ENCODE assay signal across 19 cellular contexts in the genomic region with DNA sequence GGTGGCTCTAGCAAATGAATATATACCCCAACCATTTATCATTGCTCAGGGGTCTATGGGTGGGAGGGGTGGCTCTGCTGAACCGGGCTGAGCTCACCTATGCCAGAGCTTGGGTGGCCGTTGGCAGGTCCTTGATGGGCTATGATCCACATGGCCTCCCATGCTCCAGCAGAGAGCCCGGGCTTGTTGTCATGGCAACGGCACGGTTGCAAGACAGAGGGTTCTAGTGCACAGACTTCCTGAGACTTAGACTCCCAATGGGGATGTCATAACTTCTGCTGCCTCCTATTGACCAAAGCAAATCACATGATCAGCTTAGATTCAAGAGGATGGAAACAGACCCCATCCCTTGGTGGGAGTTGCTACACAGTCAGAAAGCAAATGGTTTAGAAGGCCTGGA.
"Had no signal": no experiment of that assay in that cellular context is flagged by ENCODE, and none has a peak within 500 bp of the region (broad histone marks: within the 10 kb centered on the region; RNA-seq: fewer than 3 reads in every experiment).

No MANE protein-coding gene starts in this region.

- H3K4me1 Mint-ChIP-seq: activated T-helper 17 cell treated with anti-CD3 and anti-CD28 coated beads, Interleukin-2, amount 50 U/mL, for 72 hours; central memory CD8-positive, alpha-beta T cell; WTC11 had no signal

- H3K27me3 Mint-ChIP-seq: activated T-cell treated with anti-CD3 and anti-CD28 coated beads, Interleukin-2, amount 50 U/mL, for 24 hours; activated T-helper 17 cell treated with anti-CD3 and anti-CD28 coated beads, Interleukin-2, amount 50 U/mL, for 72 hours; central memory CD8-positive, alpha-beta T cell; effector memory CD8-positive, alpha-beta T cell; stimulated activated naive CD8-positive, alpha-beta T cell treated with anti-CD3 and anti-CD28 coated beads, Interleukin-15, Interleukin-2, amounts not matched to agents 100 ng/mL and 50 ng/mL, for 24 hours had no signal

- H3K36me3 Mint-ChIP-seq: activated naive CD4-positive, alpha-beta T cell treated with anti-CD3 and anti-CD28 coated beads, Interleukin-2, amount 50 U/mL, for 72 hours; WTC11 had no signal

- DNase-seq: activated CD8-positive, alpha-beta memory T cell treated with anti-CD3 and anti-CD28 coated beads for 24 hours; activated CD8-positive, alpha-beta memory T cell treated with anti-CD3 and anti-CD28 coated beads, Interleukin-2, amount 50 U/mL, for 4 hours; activated T-cell treated with anti-CD3 and anti-CD28 coated beads, Interleukin-2, amount 50 U/mL, for 24 hours; effector memory CD8-positive, alpha-beta T cell; foreskin melanocyte; left lung; midbrain; natural killer cell; ovary; spleen; stimulated activated CD4-positive, alpha-beta T cell treated with anti-CD3 and anti-CD28 coated beads, Interleukin-4, amount 100 ng/mL, for 24 hours; substantia nigra; tibial artery had no signal

- H3K9me3 Mint-ChIP-seq: central memory CD8-positive, alpha-beta T cell; effector memory CD8-positive, alpha-beta T cell; natural killer cell; stimulated activated naive CD8-positive, alpha-beta T cell treated with anti-CD3 and anti-CD28 coated beads, Interleukin-15, Interleukin-2, amounts not matched to agents 100 ng/mL and 50 ng/mL, for 24 hours had no signal

- H3K4me3 Mint-ChIP-seq: activated T-cell treated with anti-CD3 and anti-CD28 coated beads, Interleukin-2, amount 50 U/mL, for 24 hours; activated T-helper 17 cell treated with anti-CD3 and anti-CD28 coated beads, Interleukin-2, amount 50 U/mL, for 72 hours; central memory CD8-positive, alpha-beta T cell; effector memory CD8-positive, alpha-beta T cell; natural killer cell; stimulated activated naive CD8-positive, alpha-beta T cell treated with anti-CD3 and anti-CD28 coated beads, Interleukin-15, Interleukin-2, amounts not matched to agents 100 ng/mL and 50 ng/mL, for 24 hours; WTC11 had no signal

- H3K27ac Mint-ChIP-seq: activated naive CD4-positive, alpha-beta T cell treated with anti-CD3 and anti-CD28 coated beads, Interleukin-2, amount 50 U/mL, for 72 hours; activated T-cell treated with anti-CD3 and anti-CD28 coated beads, Interleukin-2, amount 50 U/mL, for 24 hours; activated T-helper 17 cell treated with anti-CD3 and anti-CD28 coated beads, Interleukin-2, amount 50 U/mL, for 72 hours; natural killer cell; stimulated activated naive CD8-positive, alpha-beta T cell treated with anti-CD3 and anti-CD28 coated beads, Interleukin-15, Interleukin-2, amounts not matched to agents 100 ng/mL and 50 ng/mL, for 24 hours; WTC11 had no signal

- ATAC-seq: activated naive CD4-positive, alpha-beta T cell treated with anti-CD3 and anti-CD28 coated beads, Interleukin-2, amount 50 U/mL, for 72 hours; activated T-helper 17 cell treated with anti-CD3 and anti-CD28 coated beads, Interleukin-2, amount 50 U/mL, for 72 hours; effector memory CD8-positive, alpha-beta T cell; esophagus mucosa; left lung; natural killer cell; WTC11 had no signal
